Comparison of ENCODE assay signal across 9 cellular contexts in the genomic region with DNA sequence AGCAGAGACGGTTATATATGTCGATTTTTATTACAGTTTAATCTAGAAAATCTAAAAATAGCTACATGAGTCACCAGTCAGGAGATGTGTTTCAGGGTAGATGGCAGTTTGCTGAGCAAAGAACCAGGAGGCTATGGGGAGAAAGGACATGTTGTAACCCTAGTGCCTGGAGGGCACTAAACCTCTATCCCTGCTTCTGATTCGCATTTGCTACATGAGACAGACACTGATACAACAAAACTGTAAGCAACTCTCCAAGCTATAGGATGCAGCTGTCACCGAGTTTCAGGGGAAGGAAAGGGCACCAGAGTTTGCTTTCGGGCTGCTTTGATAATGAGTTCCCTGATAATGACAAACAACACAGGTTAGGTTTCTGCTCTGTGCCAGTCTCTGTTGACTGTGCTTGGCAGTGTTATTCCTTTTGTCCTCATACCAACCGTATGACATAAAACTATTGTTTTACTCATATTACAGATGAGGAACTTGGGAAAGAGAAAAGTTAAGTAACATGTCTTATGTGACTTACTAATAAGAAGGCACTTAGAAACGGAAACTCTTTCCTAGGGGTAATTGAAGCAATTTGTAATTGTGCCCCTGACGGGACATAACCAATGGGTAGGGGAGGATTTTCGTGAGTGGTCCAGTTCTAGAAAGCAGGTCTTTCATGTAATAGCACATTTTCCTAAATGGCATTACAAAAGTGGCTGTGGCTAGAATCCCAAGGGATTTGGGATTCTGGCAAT. TPM values are rescaled to one million over a fixed set of nuclear protein-coding genes. Genes with fewer than 3 reads are reported as not detected.
A peak's percentile ranks its signal among the peaks of the same experiment; 100 is the strongest.
DNase-seq lines count a peak whose midpoint lies in the region; ATAC-seq and TF ChIP-seq lines count a peak whose summit lies in the region.
"Had no signal": no experiment of that assay in that cellular context is flagged by ENCODE, and none has a peak within 500 bp of the region (broad histone marks: within the 10 kb centered on the region; RNA-seq: fewer than 3 reads in every experiment).

No MANE protein-coding gene starts in this region.

- H3K4me3 Mint-ChIP-seq in immature natural killer cell: no peak overlapping the region
- H3K4me3 Mint-ChIP-seq: dendritic cell treated with granulocyte-macrophage colony-stimulating factor and Interleukin-4, amounts not matched to agents 40 ng/mL and 50 ng/mL, for 4 days had no signal

- no peaks in the 10 kb centered on the region for H3K79me2 ChIP-seq in MM.1S (ENCODE audit: low read length)

- POLR2A ChIA-PET in AG04450 (lab: Yijun Ruan, JAX): no interaction called here

- H3K4me1 ChIP-seq in MM.1S (ENCODE audit: low read length) (peaks cover 16% of the 10 kb centered on the region), lung (ENCODE audit: control insufficient read depth in 2 of 2, insufficient read depth in 2 of 2, low read length in 2 of 2) (peaks cover 13 to 24% of the 10 kb centered on the region in 2 donors)

- TF ChIP-seq CTCF in AG04450 (IDR thresholded peaks at IDR 0.05; ENCODE audit: low read depth, low read length): no peak
- TF ChIP-seq CTCF in MM.1S (IDR thresholded peaks at IDR 0.05; ENCODE audit: low read length): no peak
- no peak for TF ChIP-seq CTCF in cardiac fibroblast (IDR thresholded peaks at IDR 0.05; ENCODE audit: low read depth, low read length)
- TF ChIP-seq CTCF in lung (IDR thresholded peaks at IDR 0.05; ENCODE audit: control extremely low read depth, extremely low read depth): no peak
- TF ChIP-seq CTCF in WERI-Rb-1 (IDR thresholded peaks at IDR 0.05; ENCODE audit: low read depth, low read length): no peak

- H3K9me3 ChIP-seq in AG04450 (ENCODE audit: control insufficient read depth, insufficient read depth, low read length) (no peaks in the 10 kb centered on the region), MM.1S (replicated peaks; ENCODE audit: insufficient read depth, low read length) (no peaks in the 10 kb centered on the region), lung (ENCODE audit: control insufficient read depth in 2 of 2, insufficient read depth in 1 of 2, low read length in 1 of 2) (no peaks in the 10 kb centered on the region), WERI-Rb-1 (ENCODE audit: severe bottlenecking) (no peaks in the 10 kb centered on the region)

- 39 to 41% methylated on average over 9 of the region's 9 CpGs for WGBS in lung, 2 donors

- H3K9me2 ChIP-seq in MM.1S (replicated peaks; ENCODE audit: insufficient read depth, low read length): no peaks in the 10 kb centered on the region

- H3K27ac ChIP-seq in AG04450 (ENCODE audit: low read depth, low read length) (peak overlapping the region; percentile 74), MM.1S (ENCODE audit: low read length) (0 out of 2 replicates have a peak overlapping the region, but pooled peaks have one; percentile 11), lung (ENCODE audit: low read depth in 1 of 2, low read length in 1 of 2) (peak overlapping the region; percentile 34 to 89), WERI-Rb-1 (no peak overlapping the region)

- H3K27me3 Mint-ChIP-seq in immature natural killer cell (ENCODE audit: low read depth in 3 of 3): peaks cover 2 to 13% (median 4%) of the 10 kb centered on the region in 3 donors

- ATAC-seq in lung (ENCODE audit: insufficient read depth, low FRiP score) (no peak), GM18519 (IDR thresholded peaks at IDR 0.05; ENCODE audit: low FRiP score, unreplicated experiment) (no peak), GM18870 (IDR thresholded peaks at IDR 0.05; ENCODE audit: unreplicated experiment) (no peak)

- no peaks in the 10 kb centered on the region for H3K4me1 Mint-ChIP-seq in immature natural killer cell

- H4K20me1 ChIP-seq in MM.1S (ENCODE audit: insufficient read depth, low read length): no peaks in the 10 kb centered on the region

- H3K36me3 ChIP-seq in MM.1S (replicated peaks; ENCODE audit: insufficient read depth, low read length) (no peaks in the 10 kb centered on the region), lung (ENCODE audit: control insufficient read depth in 2 of 2, insufficient read depth in 2 of 2, low read length in 2 of 2) (no peaks in the 10 kb centered on the region), WERI-Rb-1 (no peaks in the 10 kb centered on the region)

- H3K36me3 Mint-ChIP-seq in immature natural killer cell: no peaks in the 10 kb centered on the region

- H3K27ac Mint-ChIP-seq in immature natural killer cell: no peak overlapping the region
- H3K27ac Mint-ChIP-seq: dendritic cell treated with granulocyte-macrophage colony-stimulating factor and Interleukin-4, amounts not matched to agents 40 ng/mL and 50 ng/mL, for 4 days had no signal

- CTCF ChIA-PET in AG04450 (lab: Charles Lee): no interaction called here

- H3K9me3 Mint-ChIP-seq in immature natural killer cell: no peaks in the 10 kb centered on the region
- H3K9me3 Mint-ChIP-seq: dendritic cell treated with granulocyte-macrophage colony-stimulating factor and Interleukin-4, amounts not matched to agents 40 ng/mL and 50 ng/mL, for 4 days had no signal

- H3K9ac ChIP-seq in MM.1S (ENCODE audit: low read length): no peak overlapping the region

- H3F3A ChIP-seq in MM.1S (ENCODE audit: insufficient read depth, low read length): no peaks in the 10 kb centered on the region

- peak overlapping the region; percentile 47; the same call in 1 of the 2 replicates for H3K4me2 ChIP-seq in MM.1S (ENCODE audit: low read depth, low read length)

- H3K4me3 ChIP-seq in AG04450 (ENCODE audit: low read depth, low read length) (no peak overlapping the region), MM.1S (ENCODE audit: low read length) (no peak overlapping the region), cardiac fibroblast (replicated peaks in 1 of 2; ENCODE audit: low read depth in 2 of 2, low read length in 2 of 2) (no peak overlapping the region), lung (no peak overlapping the region), WERI-Rb-1 (ENCODE audit: low read depth, low read length) (no peak overlapping the region)

- DNase-seq in AG04450 (ENCODE audit: low read depth, low spot score) (peak; percentile 46), MM.1S (peak; percentile 41), cardiac fibroblast (ENCODE audit: low read depth in 2 of 2) (peak; percentile 69 to 77), lung (ENCODE audit: low spot score) (no peak), immature natural killer cell (no peak), WERI-Rb-1 (no peak)

- peaks cover 3% of the 10 kb centered on the region for H3K27me3 ChIP-seq in AG04450 (ENCODE audit: control insufficient read depth, insufficient read depth, low read length)
- H3K27me3 ChIP-seq in MM.1S (replicated peaks; ENCODE audit: insufficient read depth, low read length): no peaks in the 10 kb centered on the region
- no peaks in the 10 kb centered on the region for H3K27me3 ChIP-seq in lung (ENCODE audit: control insufficient read depth, insufficient read depth)
- no peaks in the 10 kb centered on the region for H3K27me3 ChIP-seq in WERI-Rb-1 (ENCODE audit: insufficient read depth, low read depth, severe bottlenecking)

- H2AFZ ChIP-seq in MM.1S (ENCODE audit: low read length): 0 out of 2 replicates have a peak overlapping the region, but pooled peaks have one; percentile 20

RNA-seq across cellular contexts. Expression of a gene that starts 43.1 kb away (rescaled TPM):
- polyA plus RNA-seq in AG04450 (2011; rRNA removed) (52.7 and 54.4 TPM in 2 replicates), lung (10 to 100 TPM; 25.8 to 47.5 TPM), immature natural killer cell (1 to 10 TPM; 2.6 to 4.9 (median 4.8) TPM)
- 57.9 and 74.8 TPM in 2 replicates for polyA minus RNA-seq in AG04450 (2011; rRNA and poly(A)+ RNA removed)
- total RNA-seq in lung: 100 to 1,000 TPM in 1 of 2 donors, 10 to 100 TPM in 1; 51.9 to 109 TPM

Comparison
In these comparisons a context has a peak if more than half of its experiments do, and no peak if none do; other contexts are left out.
1. DNase-seq: peak in AG04450 (single experiment), MM.1S (single experiment) and cardiac fibroblast (2 of 2); none in lung (single experiment), immature natural killer cell (0 of 3) and WERI-Rb-1 (single experiment).